Comparison of ENCODE assay signal across 18 cellular contexts in genomic region chr3:115832265-115832664, GRCh38.
"Had no signal": no experiment of that assay in that cellular context is flagged by ENCODE, and none has a peak within 500 bp of the region (broad histone marks: within the 10 kb centered on the region; RNA-seq: fewer than 3 reads in every experiment).

No MANE protein-coding gene starts in this region.

- H3K27me3 ChIP-seq: body of pancreas, dorsolateral prefrontal cortex, tibial nerve, vagina had no signal

- H3K9me3 ChIP-seq: body of pancreas, tibial nerve, vagina had no signal

- H3K4me3 Mint-ChIP-seq: activated CD8-positive, alpha-beta T cell treated with anti-CD3 and anti-CD28 coated beads for 36 hours; activated T-cell treated with anti-CD3 and anti-CD28 coated beads, Interleukin-2, amount 50 U/mL, for 24 hours; natural killer cell; stimulated activated naive CD8-positive, alpha-beta T cell treated with anti-CD3 and anti-CD28 coated beads, Interleukin-15, Interleukin-2, amounts not matched to agents 100 ng/mL and 50 ng/mL, for 24 hours had no signal

- DNase-seq: activated CD4-positive, alpha-beta T cell treated with anti-CD3 and anti-CD28 coated beads for 48 hours; activated CD4-positive, CD25-positive, alpha-beta regulatory T cell; activated CD8-positive, alpha-beta T cell treated with anti-CD3 and anti-CD28 coated beads for 36 hours; activated naive CD4-positive, alpha-beta T cell treated with Interleukin-2 at 50 U/mL for 16 hours; activated T-cell treated with anti-CD3 and anti-CD28 coated beads, Interleukin-2, amount 50 U/mL, for 24 hours; body of pancreas; caudate nucleus; dorsolateral prefrontal cortex; left cardiac atrium; natural killer cell; stimulated activated CD4-positive, alpha-beta T cell treated with anti-CD3 and anti-CD28 coated beads, Interleukin-12 subunit alpha, Interleukin-12 subunit beta, amount 100 ng/mL, for 4 hours; stimulated activated CD4-positive, alpha-beta T cell treated with anti-CD3 and anti-CD28 coated beads, Interleukin-1b, Interleukin-23, amount 100 ng/mL, for 48 hours; T-helper 9 cell had no signal

- FAIRE-seq: colon had no signal

- H3K36me3 ChIP-seq: tibial nerve, vagina had no signal

- H3K4me1 Mint-ChIP-seq: natural killer cell had no signal

- H3K27ac Mint-ChIP-seq: activated CD8-positive, alpha-beta T cell treated with anti-CD3 and anti-CD28 coated beads for 36 hours; activated T-cell treated with anti-CD3 and anti-CD28 coated beads, Interleukin-2, amount 50 U/mL, for 24 hours; activated T-helper 2 cell treated with anti-CD3 and anti-CD28 coated beads, Interferon-gamma antibody, Interleukin-2, Interleukin-4, amounts not matched to agents 10 μg/mL and 5 μg/mL and 100 μg/mL, durations not matched to agents 14 hours and 24 hours and 36 hours; natural killer cell; stimulated activated naive CD8-positive, alpha-beta T cell treated with anti-CD3 and anti-CD28 coated beads, Interleukin-15, Interleukin-2, amounts not matched to agents 100 ng/mL and 50 ng/mL, for 24 hours had no signal

- H3K9me3 Mint-ChIP-seq: activated CD8-positive, alpha-beta T cell treated with anti-CD3 and anti-CD28 coated beads for 36 hours; activated T-cell treated with anti-CD3 and anti-CD28 coated beads, Interleukin-2, amount 50 U/mL, for 24 hours; activated T-helper 2 cell treated with anti-CD3 and anti-CD28 coated beads, Interferon-gamma antibody, Interleukin-2, Interleukin-4, amounts not matched to agents 10 μg/mL and 5 μg/mL and 100 μg/mL, durations not matched to agents 14 hours and 24 hours and 36 hours; natural killer cell; stimulated activated naive CD8-positive, alpha-beta T cell treated with anti-CD3 and anti-CD28 coated beads, Interleukin-15, Interleukin-2, amounts not matched to agents 100 ng/mL and 50 ng/mL, for 24 hours had no signal

- H3K36me3 Mint-ChIP-seq: natural killer cell had no signal

- H3K4me3 ChIP-seq: body of pancreas, dorsolateral prefrontal cortex, tibial nerve, vagina had no signal
